Comparison of ENCODE assay signal across 1 cellular context in the genomic region with DNA sequence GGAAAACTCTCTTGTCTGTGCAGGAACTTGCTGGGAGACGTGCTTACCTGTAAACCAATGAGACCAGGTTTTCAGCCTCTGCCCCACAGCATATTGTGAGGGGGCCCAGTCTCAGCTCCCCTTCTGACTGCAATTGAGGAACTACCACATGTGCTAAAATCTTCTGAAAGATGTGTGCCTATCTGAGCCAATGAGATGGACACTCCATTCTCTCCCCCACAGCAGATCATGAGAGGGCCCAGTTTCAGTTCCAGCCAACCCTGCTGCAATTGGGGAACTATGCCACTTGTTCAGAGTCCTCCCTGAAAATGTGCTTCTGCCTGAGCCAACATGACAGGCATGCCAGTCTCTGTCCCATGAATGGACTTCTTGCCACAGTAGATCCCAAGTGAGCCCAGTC.
TF ChIP-seq lines count a peak whose summit lies in the region.

No MANE protein-coding gene starts in this region.

TF ChIP-seq in GM12878, 131 proteins besides CTCF, POLR2A, EP300 and RAD21:
- peak; percentile 37; the same call in 1 of the 2 replicates for TF ChIP-seq SPI1 (IDR thresholded peaks at IDR 0.05; ENCODE audit: borderline replicate concordance, insufficient read depth, low read depth, low read length)
- TF ChIP-seq ELK1 (IDR thresholded peaks at IDR 0.05; ENCODE audit: low read depth, low read length), result no peak
TF ChIP-seq in GM12878: peak in this region for 1.
